8 cellular contexts compared by ENCODE assay signal in genomic region chr9:129139993-129140396, GRCh38. TPM values are rescaled to one million over a fixed set of nuclear protein-coding genes. Genes with fewer than 3 reads are reported as not detected.
DNase-seq lines count a peak whose midpoint lies in the region; ATAC-seq and TF ChIP-seq lines count a peak whose summit lies in the region.

No MANE protein-coding gene starts in this region.

- TF ChIP-seq CTCF in RWPE2 (IDR thresholded peaks at IDR 0.05; ENCODE audit: poor library complexity, severe bottlenecking) (no peak), fibroblast of villous mesenchyme (IDR thresholded peaks at IDR 0.05; ENCODE audit: insufficient read depth, low read depth, low read length) (no peak), neural cell (IDR thresholded peaks at IDR 0.05; ENCODE audit: poor library complexity, severe bottlenecking) (no peak), stomach (IDR thresholded peaks at IDR 0.05) (no peak)

- no peaks in the 10 kb centered on the region for H3K9me3 ChIP-seq in RWPE2 (ENCODE audit: severe bottlenecking)
- H3K9me3 ChIP-seq in neural cell (ENCODE audit: low read length) = no peaks in the 10 kb centered on the region
- no peaks in the 10 kb centered on the region for H3K9me3 ChIP-seq in stomach

- H3K9me2 ChIP-seq in neural cell (ENCODE audit: insufficient read depth, low read length) = no peaks in the 10 kb centered on the region

- no peaks in the 10 kb centered on the region for H3F3A ChIP-seq in neural cell (ENCODE audit: insufficient read depth, low read length, poor library complexity, severe bottlenecking)

- H3K27me3 ChIP-seq in RWPE2 (ENCODE audit: insufficient read depth, poor library complexity, severe bottlenecking) (no peaks in the 10 kb centered on the region), neural cell (ENCODE audit: insufficient read depth, low read depth, low read length) (no peaks in the 10 kb centered on the region), stomach (no peaks in the 10 kb centered on the region)

- H3K27ac ChIP-seq in RWPE2 (ENCODE audit: poor library complexity, severe bottlenecking) (peak overlapping the region; percentile 100), neural cell (ENCODE audit: low read length) (peak overlapping the region; percentile 99), stomach (peak overlapping the region; percentile 98 to 100 (median 98))

- no peaks in the 10 kb centered on the region for H3K79me2 ChIP-seq in neural cell (replicated peaks; ENCODE audit: insufficient read depth, low read length)

- peak in 2 of 4 donors; percentile 12 to 24 for TF ChIP-seq POLR2A in stomach (IDR thresholded peaks at IDR 0.05)

- in situ Hi-C loops in KBM-7 (cut with MboI; ENCODE audit: low pct_unique_long_range_greater_than_20kb, low sequenced_read_pairs) = loop anchor here (10.0 to 25.0 kb wide), 2 partner anchors 475 to 647 kb away; no protein-coding TSS in a partner anchor

- H3K9ac ChIP-seq in neural cell (ENCODE audit: low read length) = peak overlapping the region; percentile 96

- peak; percentile 22 for TF ChIP-seq RAD21 in neural cell (conservative IDR thresholded peaks at IDR 0.05)

- peak overlapping the region; percentile 52 for H3K4me2 ChIP-seq in neural cell (ENCODE audit: low read length)

- peak; percentile 89 for TF ChIP-seq EP300 in neural cell (conservative IDR thresholded peaks at IDR 0.05; ENCODE audit: poor library complexity, severe bottlenecking)
- TF ChIP-seq EP300 in stomach (IDR thresholded peaks at IDR 0.05) = peak; percentile 74

- H2AFZ ChIP-seq in neural cell (ENCODE audit: low read depth, low read length) = no peak overlapping the region

- no peaks in the 10 kb centered on the region for H4K20me1 ChIP-seq in neural cell (ENCODE audit: insufficient read depth)

- DNase-seq in D341Med (ENCODE audit: low spot score) = peak; percentile 88
- peak; percentile 96 for DNase-seq in KBM-7
- peak; percentile 96 for DNase-seq in RWPE2 (ENCODE audit: low spot score)
- peak; percentile 91 for DNase-seq in activated effector memory CD4-positive, alpha-beta T cell treated with anti-CD3 and anti-CD28 coated beads, Interleukin-2, amount 50 U/mL, for 16 hours
- DNase-seq in fibroblast of villous mesenchyme (ENCODE audit: low read depth) = peak; percentile 100
- DNase-seq in stomach = peak; percentile 89

- 0 to 1% (median 0%) methylated on average over 11 of the region's 11 CpGs for WGBS in stomach, 5 donors

- ATAC-seq in GM21619 (IDR thresholded peaks at IDR 0.05; ENCODE audit: unreplicated experiment) (peak; percentile 46), RWPE2 (ENCODE audit: low read depth) (peak; percentile 81)

- H3K4me1 ChIP-seq in RWPE2 (ENCODE audit: insufficient read depth, poor library complexity, severe bottlenecking) = peaks cover 36% of the 10 kb centered on the region
- H3K4me1 ChIP-seq in stomach = peaks cover 64 to 79% (median 66%) of the 10 kb centered on the region in 4 donors

- peaks cover 49% of the 10 kb centered on the region for H3K36me3 ChIP-seq in RWPE2 (ENCODE audit: low read depth)
- H3K36me3 ChIP-seq in neural cell (ENCODE audit: insufficient read depth, low read length) = no peaks in the 10 kb centered on the region
- H3K36me3 ChIP-seq in stomach = peaks cover 33 to 59% (median 50%) of the 10 kb centered on the region in 4 donors

- H3K4me3 ChIP-seq in RWPE2 (ENCODE audit: severe bottlenecking) = peak overlapping the region; percentile 27
- peak overlapping the region; percentile 58 for H3K4me3 ChIP-seq in fibroblast of villous mesenchyme (ENCODE audit: low read depth, low read length)
- peak overlapping the region; percentile 58 for H3K4me3 ChIP-seq in neural cell (ENCODE audit: low read length)
- H3K4me3 ChIP-seq in stomach = peak overlapping the region; percentile 38 to 46 (median 44)

- intact Hi-C loops in stomach (cut with DNase I; ENCODE audit: low total_unique reads) = loop anchor here (5.0 to 10.0 kb wide), 2 partner anchors 472 to 645 kb away; no protein-coding TSS in a partner anchor

TF ChIP-seq in neural cell, 6 proteins besides CTCF, POLR2A, EP300 and RAD21:
- TF ChIP-seq SMC3 (conservative IDR thresholded peaks at IDR 0.05; ENCODE audit: poor library complexity) = no peak
- TF ChIP-seq POLR2AphosphoS5 (IDR thresholded peaks at IDR 0.05) = peak; percentile 93
- no peak for TF ChIP-seq MXI1 (conservative IDR thresholded peaks at IDR 0.05; ENCODE audit: poor library complexity, severe bottlenecking)
- TF ChIP-seq TAF1 (IDR thresholded peaks at IDR 0.05; ENCODE audit: low read depth) = peak; percentile 49
- TF ChIP-seq REST (IDR thresholded peaks at IDR 0.05; ENCODE audit: borderline replicate concordance) = peak; percentile 39
- TF ChIP-seq EZH2 (IDR thresholded peaks at IDR 0.05; ENCODE audit: borderline replicate concordance, insufficient read depth, low read length, poor library complexity, severe bottlenecking) = no peak

RNA-seq across cellular contexts. Expression of gene PTPA, which starts 28.8 kb away (rescaled TPM):
- 133 and 136 TPM in 2 replicates for total RNA-seq in fibroblast of villous mesenchyme
- 50.5 and 62.8 TPM in 2 replicates for polyA plus RNA-seq in neural cell
- polyA minus RNA-seq in neural cell = 74.4 and 77.9 TPM in 2 replicates
- 100 to 1,000 TPM in 1 of 5 donors, 10 to 100 TPM in 4; 12.3 to 118 (median 48.8) TPM for total RNA-seq in stomach
- 100 to 1,000 TPM in 1 of 3 donors, 10 to 100 TPM in 2; 69.2 to 111 (median 77.9) TPM for polyA plus RNA-seq in stomach

RNA-seq across cellular contexts. Expression of gene CRAT, which starts 29.4 kb away (rescaled TPM):
- 33.2 and 38.7 TPM in 2 replicates for total RNA-seq in fibroblast of villous mesenchyme
- 14.3 and 21.2 TPM in 2 replicates for polyA plus RNA-seq in neural cell
- polyA minus RNA-seq in neural cell = 17.5 and 19.3 TPM in 2 replicates
- total RNA-seq in stomach = 10 to 100 TPM; 13.0 to 92.2 (median 49.6) TPM
- 10 to 100 TPM; 25.8 to 28.5 (median 28.1) TPM for polyA plus RNA-seq in stomach

RNA-seq across cellular contexts. Expression of gene IER5L, which starts 38.1 kb away (rescaled TPM):
- total RNA-seq in fibroblast of villous mesenchyme = 60.5 and 75.7 TPM in 2 replicates
- polyA plus RNA-seq in neural cell = 20.8 and 30.5 TPM in 2 replicates
- 28.4 and 41.1 TPM in 2 replicates for polyA minus RNA-seq in neural cell
- total RNA-seq in stomach = 10 to 100 TPM in 1 of 5 donors, 1 to 10 TPM in 4; 2.6 to 30.4 (median 4.5) TPM
- polyA plus RNA-seq in stomach = 10 to 100 TPM in 2 of 3 donors, 1 to 10 TPM in 1; 7.2 to 25.1 (median 17.0) TPM

RNA-seq across cellular contexts. Expression of gene DOLPP1, which starts 59.1 kb away (rescaled TPM):
- total RNA-seq in fibroblast of villous mesenchyme = 11.6 and 14.2 TPM in 2 replicates
- 31.1 and 31.5 TPM in 2 replicates for polyA plus RNA-seq in neural cell
- polyA minus RNA-seq in neural cell = 20.6 and 26.1 TPM in 2 replicates
- total RNA-seq in stomach = 10 to 100 TPM in 4 of 5 donors, 1 to 10 TPM in 1; 5.5 to 84.0 (median 17.4) TPM
- 10 to 100 TPM in 1 of 3 donors, 1 to 10 TPM in 2; 3.4 to 11.4 (median 8.3) TPM for polyA plus RNA-seq in stomach

Comparison
In these comparisons a context has a peak if more than half of its experiments do, and no peak if none do; other contexts are left out.
1. Peak in every context shown above with its lines: DNase-seq, ATAC-seq, H3K4me3 ChIP-seq and H3K27ac ChIP-seq.